15 cellular contexts compared by ENCODE assay signal in genomic region chrX:38666909-38667308, GRCh38.
DNase-seq lines count a peak whose midpoint lies in the region; TF ChIP-seq lines count a peak whose summit lies in the region.
"Had no signal": no experiment of that assay in that cellular context is flagged by ENCODE, and none has a peak within 500 bp of the region (broad histone marks: within the 10 kb centered on the region; RNA-seq: fewer than 3 reads in every experiment).

No MANE protein-coding gene starts in this region.

- H3K27ac Mint-ChIP-seq in neural crest cell (ENCODE audit: unreplicated experiment) = peak overlapping the region; percentile 57
- H3K27ac Mint-ChIP-seq: CD4-positive, alpha-beta T cell; CD8-positive, alpha-beta T cell had no signal

- H3K4me3 ChIP-seq in BE2C (ENCODE audit: low read depth, low read length) = no peak overlapping the region
- H3K4me3 ChIP-seq: BLaER1 treated with 17β-estradiol and CSF1 and Interleukin-3, amounts not matched to agents 10 nM and 100 nM had no signal

- peaks cover 2% of the 10 kb centered on the region for H3K9me3 Mint-ChIP-seq in neural crest cell
- H3K9me3 Mint-ChIP-seq: CD4-positive, alpha-beta T cell; CD8-positive, alpha-beta T cell had no signal

- H3K27me3 Mint-ChIP-seq in neural crest cell (ENCODE audit: low read depth) = no peaks in the 10 kb centered on the region
- H3K27me3 Mint-ChIP-seq: CD4-positive, alpha-beta T cell had no signal

- no peaks in the 10 kb centered on the region for H3K36me3 Mint-ChIP-seq in neural crest cell (ENCODE audit: low read depth)
- H3K36me3 Mint-ChIP-seq: CD8-positive, alpha-beta T cell had no signal

- peak; percentile 4 for DNase-seq in BE2C
- DNase-seq in SK-N-DZ (ENCODE audit: low spot score) = peak; percentile 31
- no peak for DNase-seq in neural crest cell (ENCODE audit: low read depth, low spot score)
- DNase-seq in NCI-H2107 treated with DMSO at 0.1 percent for 48 hours (lab: John Stamatoyannopoulos, UW; ENCODE audit: unreplicated experiment) = no peak
- DNase-seq in NCI-H2227 treated with DMSO at 0.1 percent for 48 hours (lab: John Stamatoyannopoulos, UW) = no peak
- DNase-seq in NCI-H524 treated with DMSO at 0.1 percent for 48 hours (lab: John Stamatoyannopoulos, UW) = no peak
- DNase-seq: 8988T; ACHN; Caco-2; Calu3; CD4-positive, alpha-beta T cell; CD8-positive, alpha-beta T cell; DMS79 treated with DMSO at 0.1 percent for 48 hours; GF-D8 had no signal

- no peaks in the 10 kb centered on the region for H3K4me1 Mint-ChIP-seq in neural crest cell

- no peaks in the 10 kb centered on the region for H3K36me3 ChIP-seq in BE2C
- H3K36me3 ChIP-seq: BLaER1 treated with 17β-estradiol and CSF1 and Interleukin-3, amounts not matched to agents 10 nM and 100 nM had no signal

- no peak for TF ChIP-seq CTCF in BE2C (IDR thresholded peaks at IDR 0.05; ENCODE audit: low read depth, low read length)
- no peak for TF ChIP-seq CTCF in neural crest cell (conservative IDR thresholded peaks at IDR 0.05)

- no peak overlapping the region for H3K4me3 Mint-ChIP-seq in neural crest cell
- H3K4me3 Mint-ChIP-seq: CD4-positive, alpha-beta T cell; CD8-positive, alpha-beta T cell had no signal

- H3K4me1 ChIP-seq in BE2C = no peaks in the 10 kb centered on the region
- H3K4me1 ChIP-seq: Caco-2 had no signal

- no peaks in the 10 kb centered on the region for H3K27me3 ChIP-seq in BE2C
- H3K27me3 ChIP-seq: BLaER1 treated with 17β-estradiol and CSF1 and Interleukin-3, amounts not matched to agents 10 nM and 100 nM had no signal

- no peaks in the 10 kb centered on the region for H3K9me3 ChIP-seq in BE2C
- H3K9me3 ChIP-seq: BLaER1 treated with 17β-estradiol and CSF1 and Interleukin-3, amounts not matched to agents 10 nM and 100 nM; Caco-2 had no signal

Comparison
In these comparisons a context has a peak if more than half of its experiments do, and no peak if none do; other contexts are left out.
1. DNase-seq: peak in BE2C (single experiment) and SK-N-DZ (single experiment); none in neural crest cell (single experiment), NCI-H2107 treated with DMSO at 0.1 percent for 48 hours (single experiment), NCI-H2227 treated with DMSO at 0.1 percent for 48 hours (single experiment) and NCI-H524 treated with DMSO at 0.1 percent for 48 hours (single experiment).